In the genomic region with DNA sequence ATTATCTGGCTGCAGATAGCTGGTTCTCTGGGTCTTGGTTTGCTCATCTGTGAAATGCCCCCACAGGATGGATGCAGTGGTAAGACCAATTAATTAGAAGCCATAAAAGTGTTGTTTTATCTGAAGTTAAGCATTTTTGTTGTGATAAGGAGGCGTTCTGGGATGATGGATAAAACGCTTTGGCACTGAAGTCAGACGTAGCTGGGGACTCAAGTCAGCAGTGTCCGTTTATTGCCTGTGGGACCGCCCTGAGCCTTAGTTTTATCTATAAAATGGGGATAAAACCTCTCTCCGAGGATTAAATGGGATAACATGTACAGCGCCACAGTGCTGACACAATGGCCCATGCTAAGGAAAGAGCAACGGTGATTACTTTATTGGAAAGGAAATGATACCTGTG, we compare ENCODE assay signal across 23 cellular contexts.
"Had no signal": no experiment of that assay in that cellular context is flagged by ENCODE, and none has a peak within 500 bp of the region (broad histone marks: within the 10 kb centered on the region; RNA-seq: fewer than 3 reads in every experiment).

No MANE protein-coding gene starts in this region.

- H2AFZ ChIP-seq: parathyroid adenoma had no signal

- DNase-seq: activated B cell treated with CpG ODN at 0.5 μM for 24 hours; activated CD4-positive, alpha-beta T cell treated with anti-CD3 and anti-CD28 coated beads, Interleukin-2, amount 50 U/mL, for 1 hour; activated CD8-positive, alpha-beta T cell treated with anti-CD3 and anti-CD28 coated beads for 36 hours; activated naive CD4-positive, alpha-beta T cell treated with Interleukin-2 at 50 U/mL for 16 hours; activated T-cell treated with anti-CD3 and anti-CD28 coated beads, Interleukin-2, amount 50 U/mL, for 72 hours; anterior cingulate cortex; dorsolateral prefrontal cortex; effector memory CD4-positive, alpha-beta T cell; hippocampal formation; immature natural killer cell; kidney; left colon; naive B cell; nucleus accumbens; stimulated activated CD4-positive, alpha-beta T cell treated with anti-CD3 and anti-CD28 coated beads, Interleukin-2, amount 100 ng/mL, for 48 hours; stimulated activated naive CD8-positive, alpha-beta T cell treated with anti-CD3 and anti-CD28 coated beads, Interleukin-15, Interleukin-2, amounts not matched to agents 100 U/mL and 50 U/mL, for 24 hours; T-helper 1 cell; upper lobe of left lung had no signal

- H3K4me3 ChIP-seq: dorsolateral prefrontal cortex, gastroesophageal sphincter, right atrium auricular region, upper lobe of left lung, vagina had no signal

- H3K9me3 ChIP-seq: gastroesophageal sphincter, right atrium auricular region, thoracic aorta, upper lobe of left lung, vagina had no signal

- H3K27ac ChIP-seq: dorsolateral prefrontal cortex, gastroesophageal sphincter, parathyroid adenoma, upper lobe of left lung, vagina had no signal

- ATAC-seq: activated CD8-positive, alpha-beta T cell treated with anti-CD3 and anti-CD28 coated beads for 36 hours; activated T-cell treated with anti-CD3 and anti-CD28 coated beads, Interleukin-2, amount 50 U/mL, for 72 hours; gastroesophageal sphincter; left colon; stimulated activated naive CD8-positive, alpha-beta T cell treated with anti-CD3 and anti-CD28 coated beads, Interleukin-15, Interleukin-2, amounts not matched to agents 100 U/mL and 50 U/mL, for 24 hours had no signal

- H3K36me3 ChIP-seq: right atrium auricular region, thoracic aorta, upper lobe of left lung, vagina had no signal

- H3K27me3 ChIP-seq: dorsolateral prefrontal cortex, gastroesophageal sphincter, right atrium auricular region, upper lobe of left lung, vagina had no signal

- H3K9ac ChIP-seq: parathyroid adenoma had no signal
